In genomic region chr21:15171546-15171945, GRCh38 we compare ENCODE assay signal across 24 cellular contexts.
DNase-seq lines count a peak whose midpoint lies in the region; ATAC-seq, FAIRE-seq and TF ChIP-seq lines count a peak whose summit lies in the region.
"Had no signal": no experiment of that assay in that cellular context is flagged by ENCODE, and none has a peak within 500 bp of the region (broad histone marks: within the 10 kb centered on the region; RNA-seq: fewer than 3 reads in every experiment).

No MANE protein-coding gene starts in this region.

- TF ChIP-seq CTCF in HepG2 (CRISPR knock-in tag; IDR thresholded peaks at IDR 0.05), result no peak
- no peak for TF ChIP-seq CTCF in right lobe of liver (IDR thresholded peaks at IDR 0.05)
- no peak for TF ChIP-seq CTCF in psoas muscle (IDR thresholded peaks at IDR 0.05)
- no peak for TF ChIP-seq CTCF in endodermal cell (conservative IDR thresholded peaks at IDR 0.05)

- H3K27me3 Mint-ChIP-seq in endodermal cell (ENCODE audit: insufficient read depth), result peaks cover 18% of the 10 kb centered on the region
- peaks cover 2 to 14% of the 10 kb centered on the region in 2 donors for H3K27me3 Mint-ChIP-seq in T-cell
- H3K27me3 Mint-ChIP-seq: B cell; CD4-positive, CD25-positive, alpha-beta regulatory T cell had no signal

- TF ChIP-seq RAD21 in HepG2 (CRISPR knock-in tag; IDR thresholded peaks at IDR 0.05), result no peak

- CTCF ChIA-PET in HepG2 (lab: Yijun Ruan, JAX; ENCODE audit: low intra/inter-chr PET ratio, low total read pairs) (no interaction called here), T-cell (lab: Charles Lee) (no interaction called here)

- no peak for FAIRE-seq in HepG2 (lab: Jason Lieb, UNC)
- FAIRE-seq: D721Med, GM12878, GM19239, H1 had no signal

- H3K27ac ChIP-seq in HepG2 (ENCODE audit: extremely low read length, insufficient read depth, low read length) (no peak overlapping the region), right lobe of liver (no peak overlapping the region), psoas muscle (no peak overlapping the region), endodermal cell (ENCODE audit: low read depth, low read length) (no peak overlapping the region)
- H3K27ac ChIP-seq: BLaER1, C4-2B, GM23248 had no signal

- no peaks in the 10 kb centered on the region for H3K79me2 ChIP-seq in HepG2 (ENCODE audit: insufficient read depth, low read length)

- H3K9me3 Mint-ChIP-seq in endodermal cell (peaks cover 7% of the 10 kb centered on the region), T-cell (no peaks in the 10 kb centered on the region)
- H3K9me3 Mint-ChIP-seq: CD8-positive, alpha-beta T cell had no signal

- ATAC-seq in HepG2, result no peak
- no peak for ATAC-seq in right lobe of liver
- peak in 3 of 4 donors; percentile 63 to 85 (median 64) for ATAC-seq in psoas muscle
- ATAC-seq in T-cell (replicated peaks in 1 of 4), result no peak
- ATAC-seq: CD8-positive, alpha-beta T cell; GM12878 had no signal

- H3K4me3 ChIP-seq in HepG2 (replicated peaks in 1 of 3; ENCODE audit: insufficient read depth in 1 of 3, low read depth in 2 of 3, low read length in 3 of 3), result no peak overlapping the region
- H3K4me3 ChIP-seq in right lobe of liver, result no peak overlapping the region
- no peak overlapping the region for H3K4me3 ChIP-seq in psoas muscle
- no peak overlapping the region for H3K4me3 ChIP-seq in endodermal cell (ENCODE audit: low read length)
- H3K4me3 ChIP-seq: BLaER1, GM12878, GM23248 had no signal

- BruUV-seq in HepG2 (replicated peaks; lab: Mats Ljungman, UMichigan), result no TSS peak

- H3K4me1 ChIP-seq in HepG2 (ENCODE audit: insufficient read depth, low read length), result peaks cover 28% of the 10 kb centered on the region
- peaks cover 0 to 12% (median 0%) of the 10 kb centered on the region in 4 donors for H3K4me1 ChIP-seq in right lobe of liver
- H3K4me1 ChIP-seq in psoas muscle, result no peaks in the 10 kb centered on the region
- no peaks in the 10 kb centered on the region for H3K4me1 ChIP-seq in endodermal cell (ENCODE audit: control insufficient read depth, insufficient read depth, low read length)
- H3K4me1 ChIP-seq: BLaER1 had no signal

- TF ChIP-seq POLR2A in HepG2 (IDR thresholded peaks at IDR 0.05; ENCODE audit: insufficient read depth in 1 of 2, low read depth in 2 of 2, low read length in 2 of 2), result no peak
- no peak for TF ChIP-seq POLR2A in right lobe of liver (IDR thresholded peaks at IDR 0.05)

- H3K4me2 ChIP-seq in HepG2 (ENCODE audit: low read depth, low read length), result no peak overlapping the region
- H3K4me2 ChIP-seq: BLaER1 had no signal

- H3K9me3 ChIP-seq in HepG2 (ENCODE audit: low read length) (no peaks in the 10 kb centered on the region), right lobe of liver (no peaks in the 10 kb centered on the region), psoas muscle (no peaks in the 10 kb centered on the region), endodermal cell (ENCODE audit: control insufficient read depth, low read length) (peaks cover 8% of the 10 kb centered on the region)
- H3K9me3 ChIP-seq: BLaER1 had no signal

- H3K9ac ChIP-seq in HepG2 (ENCODE audit: insufficient read depth, low read depth, low read length) (no peak overlapping the region), endodermal cell (ENCODE audit: extremely low read depth, low read length, poor library complexity, severe bottlenecking) (no peak overlapping the region)
- H3K9ac ChIP-seq: BLaER1, GM23248 had no signal

- POLR2A ChIA-PET in HepG2 (lab: Yijun Ruan, JAX), result no interaction called here
- POLR2A ChIA-PET in T-cell (lab: Charles Lee), result no interaction called here

- H3K36me3 ChIP-seq in HepG2 (replicated peaks in 1 of 2; ENCODE audit: control insufficient read depth in 1 of 2, insufficient read depth in 2 of 2, low read length in 2 of 2) (no peaks in the 10 kb centered on the region), right lobe of liver (no peaks in the 10 kb centered on the region), psoas muscle (ENCODE audit: insufficient read depth in 1 of 2, low read depth in 1 of 2) (no peaks in the 10 kb centered on the region), endodermal cell (ENCODE audit: control insufficient read depth, insufficient read depth, low read length) (no peaks in the 10 kb centered on the region)
- H3K36me3 ChIP-seq: BLaER1 had no signal

- in situ Hi-C loops in HepG2 (cut with HindIII; ENCODE audit: extremely low pct_ligation_motif_present, low pct_unique_long_range_greater_than_20kb), result no loop called here

- no peak overlapping the region for H2AFZ ChIP-seq in HepG2 (ENCODE audit: low read length)
- H2AFZ ChIP-seq: GM23248 had no signal

- H3K4me3 Mint-ChIP-seq in endodermal cell, result no peak overlapping the region
- H3K4me3 Mint-ChIP-seq in T-cell, result no peak overlapping the region
- H3K4me3 Mint-ChIP-seq: B cell; CD4-positive, CD25-positive, alpha-beta regulatory T cell; CD8-positive, alpha-beta T cell had no signal

- 93% methylated on average over 4 of the region's 4 CpGs for WGBS in HepG2 (ENCODE audit: low lambda C conversion rate)
- 91% methylated on average over 4 of the region's 4 CpGs for WGBS in right lobe of liver (ENCODE audit: insufficient coverage, low coverage, low lambda C conversion rate, missing lambda C conversion rate)
- WGBS in psoas muscle, 3 donors, result 27 to 36% (median 32%) methylated on average over 4 of the region's 4 CpGs
- 60 to 95% methylated on average over 2 to 4 of the region's 4 CpGs for WGBS in endodermal cell (ENCODE audit: insufficient coverage in 1 of 2, insufficient read length in 1 of 2), 2 experiments

- TF ChIP-seq EP300 in HepG2 (IDR thresholded peaks at IDR 0.05; ENCODE audit: low read depth in 2 of 2, low read length in 2 of 2), result no peak
- TF ChIP-seq EP300 in HepG2 (CRISPR knock-in tag; IDR thresholded peaks at IDR 0.05; ENCODE audit: borderline replicate concordance), result no peak

- DNase-seq in HepG2 (ENCODE audit: low spot score), result no peak
- DNase-seq in right lobe of liver, result no peak
- DNase-seq in left kidney (ENCODE audit: low read depth, low spot score), result peak; percentile 18
- no peak for DNase-seq in psoas muscle
- no peak for DNase-seq in superior temporal gyrus (ENCODE audit: extremely low spot score)
- DNase-seq in endodermal cell, result no peak
- DNase-seq in T-cell, result no peak
- DNase-seq: 8988T; CD4-positive, CD25-positive, alpha-beta regulatory T cell; CD8-positive, alpha-beta T cell; DMS 273 treated with DMSO at 0.1 percent for 48 hours; DMS79; EL; GDM1; GM23248; H7; HCEC 1CT had no signal

- H3K27ac Mint-ChIP-seq in endodermal cell (no peak overlapping the region), T-cell (no peak overlapping the region)
- H3K27ac Mint-ChIP-seq: B cell; CD4-positive, CD25-positive, alpha-beta regulatory T cell; CD8-positive, alpha-beta T cell had no signal

- H3K36me3 Mint-ChIP-seq in endodermal cell (ENCODE audit: low read depth), result no peaks in the 10 kb centered on the region
- no peaks in the 10 kb centered on the region for H3K36me3 Mint-ChIP-seq in T-cell
- H3K36me3 Mint-ChIP-seq: CD4-positive, CD25-positive, alpha-beta regulatory T cell; CD8-positive, alpha-beta T cell had no signal

- no peaks in the 10 kb centered on the region; a peak in 1 of 5 replicates for H3K27me3 ChIP-seq in HepG2 (ENCODE audit: control insufficient read depth in 1 of 2, insufficient read depth in 2 of 2, low read length in 2 of 2)
- H3K27me3 ChIP-seq in right lobe of liver, result no peaks in the 10 kb centered on the region
- no peaks in the 10 kb centered on the region for H3K27me3 ChIP-seq in psoas muscle (ENCODE audit: insufficient read depth in 3 of 3, low read length in 2 of 3)
- peaks cover 39% of the 10 kb centered on the region for H3K27me3 ChIP-seq in endodermal cell (ENCODE audit: control insufficient read depth, insufficient read depth, low read length, poor library complexity, severe bottlenecking)
- H3K27me3 ChIP-seq: BLaER1 had no signal

- intact Hi-C loops in HepG2 (cut with micrococcal nuclease; ENCODE audit: unreplicated experiment) (no loop called here), right lobe of liver (cut with DNase I) (no loop called here), psoas muscle (cut with DNase I) (no loop called here)

- H3K4me1 Mint-ChIP-seq in endodermal cell, result peaks cover 12% of the 10 kb centered on the region
- peaks cover 9 to 12% (median 10%) of the 10 kb centered on the region in 3 donors for H3K4me1 Mint-ChIP-seq in T-cell
- H3K4me1 Mint-ChIP-seq: B cell had no signal

- no peaks in the 10 kb centered on the region for H4K20me1 ChIP-seq in HepG2 (ENCODE audit: insufficient read depth, low read length)
- H4K20me1 ChIP-seq: BLaER1 had no signal

TF ChIP-seq in HepG2, 621 proteins besides CTCF, POLR2A, EP300 and RAD21:
- TF ChIP-seq, protein P1, sequence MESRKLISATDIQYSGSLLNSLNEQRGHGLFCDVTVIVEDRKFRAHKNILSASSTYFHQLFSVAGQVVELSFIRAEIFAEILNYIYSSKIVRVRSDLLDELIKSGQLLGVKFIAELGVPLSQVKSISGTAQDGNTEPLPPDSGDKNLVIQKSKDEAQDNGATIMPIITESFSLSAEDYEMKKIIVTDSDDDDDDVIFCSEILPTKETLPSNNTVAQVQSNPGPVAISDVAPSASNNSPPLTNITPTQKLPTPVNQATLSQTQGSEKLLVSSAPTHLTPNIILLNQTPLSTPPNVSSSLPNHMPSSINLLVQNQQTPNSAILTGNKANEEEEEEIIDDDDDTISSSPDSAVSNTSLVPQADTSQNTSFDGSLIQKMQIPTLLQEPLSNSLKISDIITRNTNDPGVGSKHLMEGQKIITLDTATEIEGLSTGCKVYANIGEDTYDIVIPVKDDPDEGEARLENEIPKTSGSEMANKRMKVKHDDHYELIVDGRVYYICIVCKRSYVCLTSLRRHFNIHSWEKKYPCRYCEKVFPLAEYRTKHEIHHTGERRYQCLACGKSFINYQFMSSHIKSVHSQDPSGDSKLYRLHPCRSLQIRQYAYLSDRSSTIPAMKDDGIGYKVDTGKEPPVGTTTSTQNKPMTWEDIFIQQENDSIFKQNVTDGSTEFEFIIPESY (CRISPR knock-in tag; IDR thresholded peaks at IDR 0.05), result peak; percentile 59; the same call in 1 of the 2 replicates
- no peak for TF ChIP-seq ZNF263 (CRISPR knock-in tag; IDR thresholded peaks at IDR 0.05)

Comparison
In these comparisons a context has a peak if more than half of its experiments do, and no peak if none do; other contexts are left out.
1. ATAC-seq: peak in psoas muscle (3 of 4); none in HepG2 (single experiment), right lobe of liver (0 of 4) and T-cell (0 of 4).